ENCODE assay signal across 30 cellular contexts in genomic region chr16:87687998-87688529, GRCh38.
"Had no signal": no experiment of that assay in that cellular context is flagged by ENCODE, and none has a peak within 500 bp of the region (broad histone marks: within the 10 kb centered on the region; RNA-seq: fewer than 3 reads in every experiment).

No MANE protein-coding gene starts in this region.

- H3K9me3 ChIP-seq: neutrophil, ovary, psoas muscle, right lobe of liver, sigmoid colon, stomach, thoracic aorta, thyroid gland, tibial nerve, upper lobe of left lung, vagina had no signal

- H2AFZ ChIP-seq: neural progenitor cell, parathyroid adenoma had no signal

- H3K4me1 ChIP-seq: neural progenitor cell, parathyroid adenoma, psoas muscle, right lobe of liver, tibial nerve, upper lobe of left lung, vagina had no signal

- FAIRE-seq: small intestine, urothelium cell line had no signal

- DNase-seq: naive thymus-derived CD4-positive, alpha-beta T cell; natural killer cell; ovary; posterior cingulate gyrus; psoas muscle; right cardiac atrium; right lobe of liver; sigmoid colon; small intestine; stimulated activated CD4-positive, alpha-beta T cell treated with anti-CD3 and anti-CD28 coated beads, Interleukin-15, amount 100 ng/mL, for 24 hours; stimulated activated CD4-positive, alpha-beta T cell treated with anti-CD3 and anti-CD28 coated beads, Interleukin-2, amount 100 ng/mL, for 24 hours; stimulated activated CD4-positive, alpha-beta T cell treated with anti-CD3 and anti-CD28 coated beads, Interleukin-2, amount 100 ng/mL, for 48 hours; stimulated activated CD4-positive, alpha-beta T cell treated with anti-CD3 and anti-CD28 coated beads, Interleukin-4, amount 100 ng/mL, for 24 hours; stimulated activated naive B cell treated with anti-CD40 and anti-IgM and Interleukin-4, amounts not matched to agents 10 μg/mL and 1 μg/mL and 100 μg/mL, for 72 hours; stimulated activated naive CD4-positive, alpha-beta T cell treated with Interleukin-2 at 50 U/mL for 16 hours; stomach; trophoblast cell had no signal

- H3K27me3 Mint-ChIP-seq: naive thymus-derived CD4-positive, alpha-beta T cell; progenitor cell of endocrine pancreas; stimulated activated naive CD8-positive, alpha-beta T cell treated with anti-CD3 and anti-CD28 coated beads, Interleukin-15, Interleukin-2, amounts not matched to agents 100 ng/mL and 50 ng/mL, for 24 hours had no signal

- ATAC-seq: naive thymus-derived CD4-positive, alpha-beta T cell; natural killer cell; psoas muscle; right cardiac atrium; right lobe of liver; stimulated activated effector memory CD8-positive, alpha-beta T cell treated with anti-CD3 and anti-CD28 coated beads, Interleukin-12 subunit alpha, Interleukin-12 subunit beta, amount 100 ng/mL, for 72 hours; stimulated activated naive B cell treated with anti-CD40 and anti-IgM and Interleukin-4, amounts not matched to agents 10 μg/mL and 1 μg/mL and 100 μg/mL, for 72 hours had no signal

- H3K27ac Mint-ChIP-seq: naive thymus-derived CD4-positive, alpha-beta T cell; natural killer cell; nephron; neural progenitor cell; progenitor cell of endocrine pancreas; stimulated activated effector memory CD8-positive, alpha-beta T cell treated with anti-CD3 and anti-CD28 coated beads, Interleukin-12 subunit alpha, Interleukin-12 subunit beta, amount 100 ng/mL, for 72 hours; stimulated activated naive B cell treated with anti-CD40 and anti-IgM and Interleukin-4, amounts not matched to agents 10 μg/mL and 1 μg/mL and 100 μg/mL, for 72 hours; stimulated activated naive CD8-positive, alpha-beta T cell treated with anti-CD3 and anti-CD28 coated beads, Interleukin-15, Interleukin-2, amounts not matched to agents 100 ng/mL and 50 ng/mL, for 24 hours had no signal

- H3K9me3 Mint-ChIP-seq: natural killer cell; nephron; neural progenitor cell; stimulated activated effector memory CD8-positive, alpha-beta T cell treated with anti-CD3 and anti-CD28 coated beads, Interleukin-12 subunit alpha, Interleukin-12 subunit beta, amount 100 ng/mL, for 72 hours; stimulated activated naive B cell treated with anti-CD40 and anti-IgM and Interleukin-4, amounts not matched to agents 10 μg/mL and 1 μg/mL and 100 μg/mL, for 72 hours; stimulated activated naive CD8-positive, alpha-beta T cell treated with anti-CD3 and anti-CD28 coated beads, Interleukin-15, Interleukin-2, amounts not matched to agents 100 ng/mL and 50 ng/mL, for 24 hours had no signal

- H3K4me1 Mint-ChIP-seq: nephron; neural progenitor cell; stimulated activated effector memory CD8-positive, alpha-beta T cell treated with anti-CD3 and anti-CD28 coated beads, Interleukin-12 subunit alpha, Interleukin-12 subunit beta, amount 100 ng/mL, for 72 hours; stimulated activated naive B cell treated with anti-CD40 and anti-IgM and Interleukin-4, amounts not matched to agents 10 μg/mL and 1 μg/mL and 100 μg/mL, for 72 hours had no signal

- H3K36me3 ChIP-seq: neural progenitor cell, neutrophil, ovary, right lobe of liver, sigmoid colon, stomach, thoracic aorta, thyroid gland, tibial nerve, upper lobe of left lung, vagina had no signal

- H3K4me3 Mint-ChIP-seq: naive thymus-derived CD4-positive, alpha-beta T cell; natural killer cell; nephron; neural progenitor cell; stimulated activated effector memory CD8-positive, alpha-beta T cell treated with anti-CD3 and anti-CD28 coated beads, Interleukin-12 subunit alpha, Interleukin-12 subunit beta, amount 100 ng/mL, for 72 hours; stimulated activated naive B cell treated with anti-CD40 and anti-IgM and Interleukin-4, amounts not matched to agents 10 μg/mL and 1 μg/mL and 100 μg/mL, for 72 hours; stimulated activated naive CD8-positive, alpha-beta T cell treated with anti-CD3 and anti-CD28 coated beads, Interleukin-15, Interleukin-2, amounts not matched to agents 100 ng/mL and 50 ng/mL, for 24 hours had no signal

- H3K4me3 ChIP-seq: neural progenitor cell, ovary, psoas muscle, right lobe of liver, sigmoid colon, stomach, thoracic aorta, thyroid gland, tibial nerve, upper lobe of left lung, vagina had no signal

- H3K27me3 ChIP-seq: neural progenitor cell, ovary, right lobe of liver, thyroid gland, upper lobe of left lung, vagina had no signal

- H3K36me3 Mint-ChIP-seq: naive thymus-derived CD4-positive, alpha-beta T cell; natural killer cell; neural progenitor cell; stimulated activated naive B cell treated with anti-CD40 and anti-IgM and Interleukin-4, amounts not matched to agents 10 μg/mL and 1 μg/mL and 100 μg/mL, for 72 hours had no signal

- H3K9ac ChIP-seq: neural progenitor cell, parathyroid adenoma had no signal

- H3K4me2 ChIP-seq: neural progenitor cell had no signal

- H3K27ac ChIP-seq: neural progenitor cell, neutrophil, ovary, parathyroid adenoma, psoas muscle, right lobe of liver, sigmoid colon, stomach, thoracic aorta, thyroid gland, tibial nerve, upper lobe of left lung, vagina had no signal

- H3K79me2 ChIP-seq: parathyroid adenoma had no signal
